1 cellular context compared by ENCODE assay signal in the genomic region with DNA sequence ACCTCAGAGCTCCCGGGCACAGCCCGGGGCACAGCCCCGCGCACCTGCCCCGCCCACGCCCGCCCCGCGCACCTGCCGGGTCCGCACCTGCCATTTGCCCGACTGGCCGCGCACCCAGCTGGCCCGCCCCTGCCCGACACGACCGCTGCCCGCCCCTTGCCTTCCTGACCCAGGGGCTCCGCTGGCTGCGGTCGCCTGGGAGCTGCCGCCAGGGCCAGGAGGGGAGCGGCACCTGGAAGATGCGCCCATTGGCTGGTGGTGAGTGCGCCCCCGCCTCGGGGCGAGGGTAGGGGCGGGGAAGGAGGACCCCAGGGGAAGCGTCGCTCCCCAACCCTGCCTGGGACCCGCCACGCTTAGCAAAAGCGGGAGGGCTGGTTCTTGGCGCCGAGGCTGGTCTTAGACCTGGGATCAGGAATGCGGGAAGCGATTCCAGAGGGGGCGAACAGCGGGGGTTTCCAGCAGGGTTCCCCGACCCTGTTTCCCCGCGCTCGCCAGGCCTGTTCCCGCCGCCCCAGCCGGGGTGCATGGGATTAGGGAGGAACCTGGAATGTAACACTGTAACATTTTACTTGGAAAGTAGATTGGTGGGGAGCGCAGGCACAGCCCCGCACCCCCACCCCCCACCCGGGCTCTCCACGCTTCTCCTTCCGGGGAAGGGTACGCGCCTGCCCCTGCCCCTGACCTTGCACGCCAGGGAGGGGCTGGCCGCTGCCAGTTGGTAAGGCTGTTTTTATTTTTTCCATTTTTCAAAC.
TF ChIP-seq lines count a peak whose summit lies in the region.

A gene with protein sequence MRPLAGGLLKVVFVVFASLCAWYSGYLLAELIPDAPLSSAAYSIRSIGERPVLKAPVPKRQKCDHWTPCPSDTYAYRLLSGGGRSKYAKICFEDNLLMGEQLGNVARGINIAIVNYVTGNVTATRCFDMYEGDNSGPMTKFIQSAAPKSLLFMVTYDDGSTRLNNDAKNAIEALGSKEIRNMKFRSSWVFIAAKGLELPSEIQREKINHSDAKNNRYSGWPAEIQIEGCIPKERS (plus strand): TSS at position 161 of the 752 bp plus-strand sequence. CDS start 79 bp downstream, at position 240.

TF ChIP-seq in HepG2, 621 proteins besides CTCF, POLR2A, EP300 and RAD21 (continued from another document and continues in another):
- 0 out of 2 replicates have a peak, but pooled peaks have one; percentile 55 for TF ChIP-seq FOXC1 (CRISPR knock-in tag; IDR thresholded peaks at IDR 0.05; ENCODE audit: borderline replicate concordance)
- TF ChIP-seq NFKB2 (CRISPR knock-in tag; IDR thresholded peaks at IDR 0.05; ENCODE audit: borderline replicate concordance), result peak; percentile 25; the same call in 1 of the 2 replicates
- no peak for TF ChIP-seq GFI1 (CRISPR knock-in tag; IDR thresholded peaks at IDR 0.05; ENCODE audit: borderline replicate concordance)
- TF ChIP-seq MAZ (IDR thresholded peaks at IDR 0.05; ENCODE audit: borderline replicate concordance, low read depth, low read length), result no peak
- peak; percentile 32; the same call in 1 of the 2 replicates for TF ChIP-seq MAZ (CRISPR knock-in tag; IDR thresholded peaks at IDR 0.05; ENCODE audit: low read depth)
- TF ChIP-seq ARNTL (CRISPR knock-in tag; IDR thresholded peaks at IDR 0.05), result no peak
- TF ChIP-seq, protein P1, sequence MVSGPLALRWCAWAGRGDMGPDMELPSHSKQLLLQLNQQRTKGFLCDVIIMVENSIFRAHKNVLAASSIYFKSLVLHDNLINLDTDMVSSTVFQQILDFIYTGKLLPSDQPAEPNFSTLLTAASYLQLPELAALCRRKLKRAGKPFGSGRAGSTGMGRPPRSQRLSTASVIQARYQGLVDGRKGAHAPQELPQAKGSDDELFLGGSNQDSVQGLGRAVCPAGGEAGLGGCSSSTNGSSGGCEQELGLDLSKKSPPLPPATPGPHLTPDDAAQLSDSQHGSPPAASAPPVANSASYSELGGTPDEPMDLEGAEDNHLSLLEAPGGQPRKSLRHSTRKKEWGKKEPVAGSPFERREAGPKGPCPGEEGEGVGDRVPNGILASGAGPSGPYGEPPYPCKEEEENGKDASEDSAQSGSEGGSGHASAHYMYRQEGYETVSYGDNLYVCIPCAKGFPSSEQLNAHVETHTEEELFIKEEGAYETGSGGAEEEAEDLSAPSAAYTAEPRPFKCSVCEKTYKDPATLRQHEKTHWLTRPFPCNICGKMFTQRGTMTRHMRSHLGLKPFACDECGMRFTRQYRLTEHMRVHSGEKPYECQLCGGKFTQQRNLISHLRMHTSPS (CRISPR knock-in tag; IDR thresholded peaks at IDR 0.05; ENCODE audit: low read depth), result no peak
- TF ChIP-seq RFXAP (CRISPR knock-in tag; IDR thresholded peaks at IDR 0.05; ENCODE audit: borderline replicate concordance), result 0 out of 2 replicates have a peak, but pooled peaks have one; percentile 51
- no peak for TF ChIP-seq DR1 (CRISPR knock-in tag; IDR thresholded peaks at IDR 0.05)
- no peak for TF ChIP-seq SALL2 (CRISPR knock-in tag; IDR thresholded peaks at IDR 0.05)
- TF ChIP-seq, protein P2, sequence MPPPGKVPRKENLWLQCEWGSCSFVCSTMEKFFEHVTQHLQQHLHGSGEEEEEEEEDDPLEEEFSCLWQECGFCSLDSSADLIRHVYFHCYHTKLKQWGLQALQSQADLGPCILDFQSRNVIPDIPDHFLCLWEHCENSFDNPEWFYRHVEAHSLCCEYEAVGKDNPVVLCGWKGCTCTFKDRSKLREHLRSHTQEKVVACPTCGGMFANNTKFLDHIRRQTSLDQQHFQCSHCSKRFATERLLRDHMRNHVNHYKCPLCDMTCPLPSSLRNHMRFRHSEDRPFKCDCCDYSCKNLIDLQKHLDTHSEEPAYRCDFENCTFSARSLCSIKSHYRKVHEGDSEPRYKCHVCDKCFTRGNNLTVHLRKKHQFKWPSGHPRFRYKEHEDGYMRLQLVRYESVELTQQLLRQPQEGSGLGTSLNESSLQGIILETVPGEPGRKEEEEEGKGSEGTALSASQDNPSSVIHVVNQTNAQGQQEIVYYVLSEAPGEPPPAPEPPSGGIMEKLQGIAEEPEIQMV (CRISPR knock-in tag; IDR thresholded peaks at IDR 0.05; ENCODE audit: low read depth), result no peak
- no peak for TF ChIP-seq MTF1 (CRISPR knock-in tag; IDR thresholded peaks at IDR 0.05)
- peak; percentile 30; the same call in 1 of the 2 replicates for TF ChIP-seq HOXA5 (CRISPR knock-in tag; IDR thresholded peaks at IDR 0.05)
- TF ChIP-seq GABPB1 (CRISPR knock-in tag; IDR thresholded peaks at IDR 0.05), result peak; percentile 45; the same call in 1 of the 2 replicates
- TF ChIP-seq, protein P3, sequence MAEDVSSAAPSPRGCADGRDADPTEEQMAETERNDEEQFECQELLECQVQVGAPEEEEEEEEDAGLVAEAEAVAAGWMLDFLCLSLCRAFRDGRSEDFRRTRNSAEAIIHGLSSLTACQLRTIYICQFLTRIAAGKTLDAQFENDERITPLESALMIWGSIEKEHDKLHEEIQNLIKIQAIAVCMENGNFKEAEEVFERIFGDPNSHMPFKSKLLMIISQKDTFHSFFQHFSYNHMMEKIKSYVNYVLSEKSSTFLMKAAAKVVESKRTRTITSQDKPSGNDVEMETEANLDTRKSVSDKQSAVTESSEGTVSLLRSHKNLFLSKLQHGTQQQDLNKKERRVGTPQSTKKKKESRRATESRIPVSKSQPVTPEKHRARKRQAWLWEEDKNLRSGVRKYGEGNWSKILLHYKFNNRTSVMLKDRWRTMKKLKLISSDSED (CRISPR knock-in tag; IDR thresholded peaks at IDR 0.05), result no peak
- no peak for TF ChIP-seq GABPA (IDR thresholded peaks at IDR 0.05; ENCODE audit: low read depth, low read length)
- TF ChIP-seq GABPA (CRISPR knock-in tag; IDR thresholded peaks at IDR 0.05; ENCODE audit: low read depth), result no peak
- no peak for TF ChIP-seq ADNP (CRISPR knock-in tag; IDR thresholded peaks at IDR 0.05)
- TF ChIP-seq EEA1 (CRISPR knock-in tag; IDR thresholded peaks at IDR 0.05; ENCODE audit: borderline replicate concordance), result no peak
- TF ChIP-seq NAIF1 (CRISPR knock-in tag; IDR thresholded peaks at IDR 0.05; ENCODE audit: borderline replicate concordance), result no peak
- TF ChIP-seq ZBTB7A (CRISPR knock-in tag; IDR thresholded peaks at IDR 0.05), result peak; percentile 43; the same call in 1 of the 2 replicates
- TF ChIP-seq, protein P4, sequence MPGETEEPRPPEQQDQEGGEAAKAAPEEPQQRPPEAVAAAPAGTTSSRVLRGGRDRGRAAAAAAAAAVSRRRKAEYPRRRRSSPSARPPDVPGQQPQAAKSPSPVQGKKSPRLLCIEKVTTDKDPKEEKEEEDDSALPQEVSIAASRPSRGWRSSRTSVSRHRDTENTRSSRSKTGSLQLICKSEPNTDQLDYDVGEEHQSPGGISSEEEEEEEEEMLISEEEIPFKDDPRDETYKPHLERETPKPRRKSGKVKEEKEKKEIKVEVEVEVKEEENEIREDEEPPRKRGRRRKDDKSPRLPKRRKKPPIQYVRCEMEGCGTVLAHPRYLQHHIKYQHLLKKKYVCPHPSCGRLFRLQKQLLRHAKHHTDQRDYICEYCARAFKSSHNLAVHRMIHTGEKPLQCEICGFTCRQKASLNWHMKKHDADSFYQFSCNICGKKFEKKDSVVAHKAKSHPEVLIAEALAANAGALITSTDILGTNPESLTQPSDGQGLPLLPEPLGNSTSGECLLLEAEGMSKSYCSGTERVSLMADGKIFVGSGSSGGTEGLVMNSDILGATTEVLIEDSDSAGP (CRISPR knock-in tag; IDR thresholded peaks at IDR 0.05; ENCODE audit: borderline replicate concordance), result peak; percentile 38; the same call in 1 of the 2 replicates
- TF ChIP-seq ZNF709 (CRISPR knock-in tag; IDR thresholded peaks at IDR 0.05), result no peak
- peak; percentile 49; the same call in 1 of the 2 replicates for TF ChIP-seq HDAC1 (CRISPR knock-in tag; IDR thresholded peaks at IDR 0.05)
- TF ChIP-seq, protein P5, sequence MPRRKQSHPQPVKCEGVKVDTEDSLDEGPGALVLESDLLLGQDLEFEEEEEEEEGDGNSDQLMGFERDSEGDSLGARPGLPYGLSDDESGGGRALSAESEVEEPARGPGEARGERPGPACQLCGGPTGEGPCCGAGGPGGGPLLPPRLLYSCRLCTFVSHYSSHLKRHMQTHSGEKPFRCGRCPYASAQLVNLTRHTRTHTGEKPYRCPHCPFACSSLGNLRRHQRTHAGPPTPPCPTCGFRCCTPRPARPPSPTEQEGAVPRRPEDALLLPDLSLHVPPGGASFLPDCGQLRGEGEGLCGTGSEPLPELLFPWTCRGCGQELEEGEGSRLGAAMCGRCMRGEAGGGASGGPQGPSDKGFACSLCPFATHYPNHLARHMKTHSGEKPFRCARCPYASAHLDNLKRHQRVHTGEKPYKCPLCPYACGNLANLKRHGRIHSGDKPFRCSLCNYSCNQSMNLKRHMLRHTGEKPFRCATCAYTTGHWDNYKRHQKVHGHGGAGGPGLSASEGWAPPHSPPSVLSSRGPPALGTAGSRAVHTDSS (CRISPR knock-in tag; conservative IDR thresholded peaks at IDR 0.05), result no peak
- no peak for TF ChIP-seq ZNF790 (CRISPR knock-in tag; IDR thresholded peaks at IDR 0.05; ENCODE audit: borderline replicate concordance)
- TF ChIP-seq ZNF431 (CRISPR knock-in tag; IDR thresholded peaks at IDR 0.05; ENCODE audit: borderline replicate concordance, low read depth), result no peak
- TF ChIP-seq, protein P6, sequence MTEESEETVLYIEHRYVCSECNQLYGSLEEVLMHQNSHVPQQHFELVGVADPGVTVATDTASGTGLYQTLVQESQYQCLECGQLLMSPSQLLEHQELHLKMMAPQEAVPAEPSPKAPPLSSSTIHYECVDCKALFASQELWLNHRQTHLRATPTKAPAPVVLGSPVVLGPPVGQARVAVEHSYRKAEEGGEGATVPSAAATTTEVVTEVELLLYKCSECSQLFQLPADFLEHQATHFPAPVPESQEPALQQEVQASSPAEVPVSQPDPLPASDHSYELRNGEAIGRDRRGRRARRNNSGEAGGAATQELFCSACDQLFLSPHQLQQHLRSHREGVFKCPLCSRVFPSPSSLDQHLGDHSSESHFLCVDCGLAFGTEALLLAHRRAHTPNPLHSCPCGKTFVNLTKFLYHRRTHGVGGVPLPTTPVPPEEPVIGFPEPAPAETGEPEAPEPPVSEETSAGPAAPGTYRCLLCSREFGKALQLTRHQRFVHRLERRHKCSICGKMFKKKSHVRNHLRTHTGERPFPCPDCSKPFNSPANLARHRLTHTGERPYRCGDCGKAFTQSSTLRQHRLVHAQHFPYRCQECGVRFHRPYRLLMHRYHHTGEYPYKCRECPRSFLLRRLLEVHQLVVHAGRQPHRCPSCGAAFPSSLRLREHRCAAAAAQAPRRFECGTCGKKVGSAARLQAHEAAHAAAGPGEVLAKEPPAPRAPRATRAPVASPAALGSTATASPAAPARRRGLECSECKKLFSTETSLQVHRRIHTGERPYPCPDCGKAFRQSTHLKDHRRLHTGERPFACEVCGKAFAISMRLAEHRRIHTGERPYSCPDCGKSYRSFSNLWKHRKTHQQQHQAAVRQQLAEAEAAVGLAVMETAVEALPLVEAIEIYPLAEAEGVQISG (CRISPR knock-in tag; IDR thresholded peaks at IDR 0.05), result peak; percentile 20; the same call in 1 of the 2 replicates
- TF ChIP-seq, protein P7, sequence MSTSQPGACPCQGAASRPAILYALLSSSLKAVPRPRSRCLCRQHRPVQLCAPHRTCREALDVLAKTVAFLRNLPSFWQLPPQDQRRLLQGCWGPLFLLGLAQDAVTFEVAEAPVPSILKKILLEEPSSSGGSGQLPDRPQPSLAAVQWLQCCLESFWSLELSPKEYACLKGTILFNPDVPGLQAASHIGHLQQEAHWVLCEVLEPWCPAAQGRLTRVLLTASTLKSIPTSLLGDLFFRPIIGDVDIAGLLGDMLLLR (CRISPR knock-in tag; IDR thresholded peaks at IDR 0.05), result no peak
- TF ChIP-seq ZNF101 (CRISPR knock-in tag; IDR thresholded peaks at IDR 0.05; ENCODE audit: borderline replicate concordance, low read depth), result no peak
- TF ChIP-seq, protein P8, sequence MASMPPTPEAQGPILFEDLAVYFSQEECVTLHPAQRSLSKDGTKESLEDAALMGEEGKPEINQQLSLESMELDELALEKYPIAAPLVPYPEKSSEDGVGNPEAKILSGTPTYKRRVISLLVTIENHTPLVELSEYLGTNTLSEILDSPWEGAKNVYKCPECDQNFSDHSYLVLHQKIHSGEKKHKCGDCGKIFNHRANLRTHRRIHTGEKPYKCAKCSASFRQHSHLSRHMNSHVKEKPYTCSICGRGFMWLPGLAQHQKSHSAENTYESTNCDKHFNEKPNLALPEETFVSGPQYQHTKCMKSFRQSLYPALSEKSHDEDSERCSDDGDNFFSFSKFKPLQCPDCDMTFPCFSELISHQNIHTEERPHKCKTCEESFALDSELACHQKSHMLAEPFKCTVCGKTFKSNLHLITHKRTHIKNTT (CRISPR knock-in tag; IDR thresholded peaks at IDR 0.05), result no peak
- no peak for TF ChIP-seq SMAD9 (CRISPR knock-in tag; IDR thresholded peaks at IDR 0.05)
- TF ChIP-seq ZNF607 (CRISPR knock-in tag; IDR thresholded peaks at IDR 0.05; ENCODE audit: borderline replicate concordance), result no peak
- TF ChIP-seq ZKSCAN1 (IDR thresholded peaks at IDR 0.05; ENCODE audit: low read length), result no peak
- TF ChIP-seq YEATS4 (CRISPR knock-in tag; IDR thresholded peaks at IDR 0.05; ENCODE audit: borderline replicate concordance), result 0 out of 2 replicates have a peak, but pooled peaks have one; percentile 28
- no peak for TF ChIP-seq ZSCAN12 (CRISPR knock-in tag; IDR thresholded peaks at IDR 0.05)
- peak; percentile 59; the same call in 1 of the 2 replicates for TF ChIP-seq ARHGAP35 (CRISPR knock-in tag; IDR thresholded peaks at IDR 0.05; ENCODE audit: borderline replicate concordance)
- no peak for TF ChIP-seq NCOA1 (CRISPR knock-in tag; IDR thresholded peaks at IDR 0.05)
- no peak for TF ChIP-seq GPN1 (CRISPR knock-in tag; IDR thresholded peaks at IDR 0.05; ENCODE audit: borderline replicate concordance)
- TF ChIP-seq ZNF747 (CRISPR knock-in tag; IDR thresholded peaks at IDR 0.05; ENCODE audit: borderline replicate concordance), result 0 out of 2 replicates have a peak, but pooled peaks have one; percentile 24
- TF ChIP-seq ZNF205 (CRISPR knock-in tag; IDR thresholded peaks at IDR 0.05), result no peak
- no peak for TF ChIP-seq ESRRA (CRISPR knock-in tag; IDR thresholded peaks at IDR 0.05; ENCODE audit: low read depth)
- TF ChIP-seq NFIC (IDR thresholded peaks at IDR 0.05; ENCODE audit: low read length), result no peak
- TF ChIP-seq ZNF225 (CRISPR knock-in tag; IDR thresholded peaks at IDR 0.05), result 0 out of 2 replicates have a peak, but pooled peaks have one; percentile 38
- TF ChIP-seq, protein P9, sequence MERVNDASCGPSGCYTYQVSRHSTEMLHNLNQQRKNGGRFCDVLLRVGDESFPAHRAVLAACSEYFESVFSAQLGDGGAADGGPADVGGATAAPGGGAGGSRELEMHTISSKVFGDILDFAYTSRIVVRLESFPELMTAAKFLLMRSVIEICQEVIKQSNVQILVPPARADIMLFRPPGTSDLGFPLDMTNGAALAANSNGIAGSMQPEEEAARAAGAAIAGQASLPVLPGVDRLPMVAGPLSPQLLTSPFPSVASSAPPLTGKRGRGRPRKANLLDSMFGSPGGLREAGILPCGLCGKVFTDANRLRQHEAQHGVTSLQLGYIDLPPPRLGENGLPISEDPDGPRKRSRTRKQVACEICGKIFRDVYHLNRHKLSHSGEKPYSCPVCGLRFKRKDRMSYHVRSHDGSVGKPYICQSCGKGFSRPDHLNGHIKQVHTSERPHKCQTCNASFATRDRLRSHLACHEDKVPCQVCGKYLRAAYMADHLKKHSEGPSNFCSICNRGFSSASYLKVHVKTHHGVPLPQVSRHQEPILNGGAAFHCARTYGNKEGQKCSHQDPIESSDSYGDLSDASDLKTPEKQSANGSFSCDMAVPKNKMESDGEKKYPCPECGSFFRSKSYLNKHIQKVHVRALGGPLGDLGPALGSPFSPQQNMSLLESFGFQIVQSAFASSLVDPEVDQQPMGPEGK (CRISPR knock-in tag; IDR thresholded peaks at IDR 0.05), result peak; percentile 73
- no peak for TF ChIP-seq TAF1 (CRISPR knock-in tag; IDR thresholded peaks at IDR 0.05)
- no peak for TF ChIP-seq ZNF143 (CRISPR knock-in tag; IDR thresholded peaks at IDR 0.05)
- no peak for TF ChIP-seq ZKSCAN8 (CRISPR knock-in tag; IDR thresholded peaks at IDR 0.05; ENCODE audit: borderline replicate concordance)
- peak; percentile 46 for TF ChIP-seq HNRNPLL (IDR thresholded peaks at IDR 0.05; ENCODE audit: low read depth, low read length, poor library complexity, severe bottlenecking)
- TF ChIP-seq ZMYM4 (CRISPR knock-in tag; IDR thresholded peaks at IDR 0.05), result peak; percentile 40; the same call in 1 of the 2 replicates
